ENCODE assay signal across 1 cellular context in genomic region chr11:124195419-124195734, GRCh38.
TF ChIP-seq lines count a peak whose summit lies in the region.

No MANE protein-coding gene starts in this region.

TF ChIP-seq in K562, 482 proteins besides CTCF, POLR2A, EP300 and RAD21:
- no peak for TF ChIP-seq CTBP1 (IDR thresholded peaks at IDR 0.05; ENCODE audit: borderline replicate concordance)
- TF ChIP-seq, protein P1, sequence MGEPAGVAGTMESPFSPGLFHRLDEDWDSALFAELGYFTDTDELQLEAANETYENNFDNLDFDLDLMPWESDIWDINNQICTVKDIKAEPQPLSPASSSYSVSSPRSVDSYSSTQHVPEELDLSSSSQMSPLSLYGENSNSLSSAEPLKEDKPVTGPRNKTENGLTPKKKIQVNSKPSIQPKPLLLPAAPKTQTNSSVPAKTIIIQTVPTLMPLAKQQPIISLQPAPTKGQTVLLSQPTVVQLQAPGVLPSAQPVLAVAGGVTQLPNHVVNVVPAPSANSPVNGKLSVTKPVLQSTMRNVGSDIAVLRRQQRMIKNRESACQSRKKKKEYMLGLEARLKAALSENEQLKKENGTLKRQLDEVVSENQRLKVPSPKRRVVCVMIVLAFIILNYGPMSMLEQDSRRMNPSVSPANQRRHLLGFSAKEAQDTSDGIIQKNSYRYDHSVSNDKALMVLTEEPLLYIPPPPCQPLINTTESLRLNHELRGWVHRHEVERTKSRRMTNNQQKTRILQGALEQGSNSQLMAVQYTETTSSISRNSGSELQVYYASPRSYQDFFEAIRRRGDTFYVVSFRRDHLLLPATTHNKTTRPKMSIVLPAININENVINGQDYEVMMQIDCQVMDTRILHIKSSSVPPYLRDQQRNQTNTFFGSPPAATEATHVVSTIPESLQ (CRISPR knock-in tag; IDR thresholded peaks at IDR 0.05) = 0 out of 2 replicates have a peak, but pooled peaks have one; percentile 11
- TF ChIP-seq, protein P2, sequence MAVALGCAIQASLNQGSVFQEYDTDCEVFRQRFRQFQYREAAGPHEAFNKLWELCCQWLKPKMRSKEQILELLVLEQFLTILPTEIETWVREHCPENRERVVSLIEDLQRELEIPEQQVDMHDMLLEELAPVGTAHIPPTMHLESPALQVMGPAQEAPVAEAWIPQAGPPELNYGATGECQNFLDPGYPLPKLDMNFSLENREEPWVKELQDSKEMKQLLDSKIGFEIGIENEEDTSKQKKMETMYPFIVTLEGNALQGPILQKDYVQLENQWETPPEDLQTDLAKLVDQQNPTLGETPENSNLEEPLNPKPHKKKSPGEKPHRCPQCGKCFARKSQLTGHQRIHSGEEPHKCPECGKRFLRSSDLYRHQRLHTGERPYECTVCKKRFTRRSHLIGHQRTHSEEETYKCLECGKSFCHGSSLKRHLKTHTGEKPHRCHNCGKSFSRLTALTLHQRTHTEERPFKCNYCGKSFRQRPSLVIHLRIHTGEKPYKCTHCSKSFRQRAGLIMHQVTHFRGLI (CRISPR knock-in tag; IDR thresholded peaks at IDR 0.05) = no peak
- no peak for TF ChIP-seq RBM15 (IDR thresholded peaks at IDR 0.05; ENCODE audit: insufficient read depth, low read length)
- no peak for TF ChIP-seq IFI16 (CRISPR knock-in tag; IDR thresholded peaks at IDR 0.05)
- TF ChIP-seq STAT5A (IDR thresholded peaks at IDR 0.05; ENCODE audit: borderline replicate concordance, low read length) = no peak
